25 cellular contexts compared by ENCODE assay signal in genomic region chr6:135075018-135075417, GRCh38. TPM values are rescaled to one million over a fixed set of nuclear protein-coding genes. Genes with fewer than 3 reads are reported as not detected.
A peak's percentile ranks its signal among the peaks of the same experiment; 100 is the strongest.
DNase-seq lines count a peak whose midpoint lies in the region; ATAC-seq and TF ChIP-seq lines count a peak whose summit lies in the region.
"Had no signal": no experiment of that assay in that cellular context is flagged by ENCODE, and none has a peak within 500 bp of the region (broad histone marks: within the 10 kb centered on the region; RNA-seq: fewer than 3 reads in every experiment).

No MANE protein-coding gene starts in this region.

- no peak overlapping the region for H3K4me3 Mint-ChIP-seq in activated naive CD4-positive, alpha-beta T cell treated with anti-CD3 and anti-CD28 coated beads, Interleukin-2, amount 50 U/mL, for 24 hours
- no peak overlapping the region for H3K4me3 Mint-ChIP-seq in WTC11
- H3K4me3 Mint-ChIP-seq: activated naive CD4-positive, alpha-beta T cell treated with anti-CD3 and anti-CD28 coated beads for 36 hours; activated T-cell treated with anti-CD3 and anti-CD28 coated beads, Interleukin-2, amount 50 U/mL, for 4 hours; T-helper 17 cell; type B pancreatic cell had no signal

- H3K4me1 Mint-ChIP-seq in activated naive CD4-positive, alpha-beta T cell treated with anti-CD3 and anti-CD28 coated beads, Interleukin-2, amount 50 U/mL, for 24 hours = peaks cover 31% of the 10 kb centered on the region
- H3K4me1 Mint-ChIP-seq in WTC11 = peaks cover 5% of the 10 kb centered on the region; the same call in 1 of the 2 replicates

- POLR2A ChIA-PET in WTC11 (lab: Charles Lee) = no interaction called here

- H3K27ac Mint-ChIP-seq in activated naive CD4-positive, alpha-beta T cell treated with anti-CD3 and anti-CD28 coated beads, Interleukin-2, amount 50 U/mL, for 24 hours = peak overlapping the region; percentile 6
- no peak overlapping the region for H3K27ac Mint-ChIP-seq in WTC11
- H3K27ac Mint-ChIP-seq: activated naive CD4-positive, alpha-beta T cell treated with anti-CD3 and anti-CD28 coated beads for 36 hours; T-helper 17 cell; type B pancreatic cell had no signal

- H3K9me3 Mint-ChIP-seq in activated naive CD4-positive, alpha-beta T cell treated with anti-CD3 and anti-CD28 coated beads, Interleukin-2, amount 50 U/mL, for 24 hours = no peaks in the 10 kb centered on the region
- H3K9me3 Mint-ChIP-seq in WTC11 = no peaks in the 10 kb centered on the region
- H3K9me3 Mint-ChIP-seq: activated naive CD4-positive, alpha-beta T cell treated with anti-CD3 and anti-CD28 coated beads for 36 hours; activated T-cell treated with anti-CD3 and anti-CD28 coated beads, Interleukin-2, amount 50 U/mL, for 4 hours; type B pancreatic cell had no signal

- ATAC-seq in WTC11 (peak; percentile 72), GM18868 (IDR thresholded peaks at IDR 0.05; ENCODE audit: unreplicated experiment) (no peak)
- ATAC-seq: activated T-cell treated with anti-CD3 and anti-CD28 coated beads, Interleukin-2, amount 50 U/mL, for 4 hours; heart right ventricle; left lung; T-helper 17 cell had no signal

- H3K27me3 Mint-ChIP-seq in activated naive CD4-positive, alpha-beta T cell treated with anti-CD3 and anti-CD28 coated beads, Interleukin-2, amount 50 U/mL, for 24 hours = no peaks in the 10 kb centered on the region
- H3K27me3 Mint-ChIP-seq in WTC11 (ENCODE audit: low read depth) = no peaks in the 10 kb centered on the region

- CTCF ChIA-PET in WTC11 (lab: Charles Lee) = interaction anchor here (0.6 kb wide), 1 partner anchor 12 kb away, joined by 4 read pairs; no protein-coding TSS in a partner anchor

- H3K4me3 ChIP-seq in LNCaP clone FGC (ENCODE audit: low read depth, low read length) = no peak overlapping the region
- H3K4me3 ChIP-seq in lower leg skin (ENCODE audit: low read depth, poor library complexity, severe bottlenecking) = no peak overlapping the region
- H3K4me3 ChIP-seq: dorsolateral prefrontal cortex, heart right ventricle, left lung, prostate gland, SK-N-MC had no signal

- WGBS in lower leg skin, 2 donors = 66% methylated on average over 1 of the region's 1 CpG

- intact Hi-C loops in lower leg skin (cut with DNase I; ENCODE audit: low total_unique reads) = no loop called here

- TF ChIP-seq CTCF in LNCaP clone FGC (IDR thresholded peaks at IDR 0.05; ENCODE audit: control insufficient read depth, extremely low read depth, insufficient read depth) (peak; percentile 24; the same call in 1 of the 2 replicates), WTC11 (IDR thresholded peaks at IDR 0.05) (no peak), lower leg skin (IDR thresholded peaks at IDR 0.05) (no peak)

- no peaks in the 10 kb centered on the region for H3K36me3 Mint-ChIP-seq in activated naive CD4-positive, alpha-beta T cell treated with anti-CD3 and anti-CD28 coated beads, Interleukin-2, amount 50 U/mL, for 24 hours
- no peaks in the 10 kb centered on the region for H3K36me3 Mint-ChIP-seq in WTC11
- H3K36me3 Mint-ChIP-seq: type B pancreatic cell had no signal

- no peak for DNase-seq in activated naive CD4-positive, alpha-beta T cell treated with anti-CD3 and anti-CD28 coated beads, Interleukin-2, amount 50 U/mL, for 16 hours
- DNase-seq in LNCaP clone FGC (ENCODE audit: low read depth) (no peak), WTC11 (ENCODE audit: low spot score) (no peak), GDM1 (lab: John Stamatoyannopoulos, UW) (no peak), lower leg skin (ENCODE audit: low spot score in 2 of 2) (no peak), NCI-H2029 (lab: John Stamatoyannopoulos, UW) (no peak)
- DNase-seq: activated CD8-positive, alpha-beta memory T cell treated with anti-CD3 and anti-CD28 coated beads for 24 hours; activated naive CD4-positive, alpha-beta T cell treated with anti-CD3 and anti-CD28 coated beads for 36 hours; activated T-cell treated with anti-CD3 and anti-CD28 coated beads, Interleukin-2, amount 50 U/mL, for 4 hours; aorta; Calu3; caudate nucleus; dorsolateral prefrontal cortex; EL; heart right ventricle; left lung; NCI-H1436 treated with DMSO at 0.1 percent for 48 hours; NCI-H510A treated with DMSO at 0.1 percent for 48 hours; NK-92 treated with Interleukin-12 subunit alpha and Interleukin-12 subunit beta, amount 100 ng/mL, for 24 hours; T-helper 17 cell had no signal

- TF ChIP-seq POLR2A in lower leg skin (IDR thresholded peaks at IDR 0.05) = no peak

TF ChIP-seq in WTC11, 78 proteins besides CTCF, POLR2A, EP300 and RAD21:
- TF ChIP-seq ZNF232 (CRISPR knock-in tag; IDR thresholded peaks at IDR 0.05) (no peak), NFATC4 (CRISPR knock-in tag; IDR thresholded peaks at IDR 0.05) (no peak), CBFB (CRISPR knock-in tag; IDR thresholded peaks at IDR 0.05; ENCODE audit: low read depth) (no peak), AR (CRISPR knock-in tag; IDR thresholded peaks at IDR 0.05) (no peak), JAZF1 (CRISPR knock-in tag; IDR thresholded peaks at IDR 0.05) (no peak), EMX1 (CRISPR knock-in tag; IDR thresholded peaks at IDR 0.05) (no peak), NFE2L1 (CRISPR knock-in tag; IDR thresholded peaks at IDR 0.05) (no peak), ZNF121 (CRISPR knock-in tag; IDR thresholded peaks at IDR 0.05) (no peak), ZNF396 (CRISPR knock-in tag; IDR thresholded peaks at IDR 0.05; ENCODE audit: borderline replicate concordance) (no peak)

RNA-seq across cellular contexts. Expression of gene HBS1L, which starts 20.4 kb away (rescaled TPM):
- 86.0 to 95.4 TPM (median 91.0 TPM) in 3 replicates for total RNA-seq in WTC11 (2021)
- total RNA-seq in lower leg skin = 10 to 100 TPM; 30.1 to 55.1 (median 40.4) TPM
